ENCODE assay signal across 8 cellular contexts in genomic region chr16:30876867-30877266, GRCh38. TPM values are rescaled to one million over a fixed set of nuclear protein-coding genes. Genes with fewer than 3 reads are reported as not detected.
DNase-seq lines count a peak whose midpoint lies in the region; ATAC-seq and TF ChIP-seq lines count a peak whose summit lies in the region.

No MANE protein-coding gene starts in this region.

- H3K27ac ChIP-seq in OCI-LY3 (ENCODE audit: low read length) = peak overlapping the region; percentile 87

- H3K27me3 ChIP-seq in OCI-LY3 (ENCODE audit: low read depth, low read length) = no peaks in the 10 kb centered on the region

- H3K4me3 ChIP-seq in GM12865 (ENCODE audit: low read depth, low read length) (peak overlapping the region; percentile 71), OCI-LY3 (ENCODE audit: low read length) (peak overlapping the region; percentile 98), epithelial cell of proximal tubule (ENCODE audit: low read depth, low read length) (peak overlapping the region; percentile 72)

- DNase-seq in GM12865 (ENCODE audit: low read depth) (peak; percentile 35), epithelial cell of proximal tubule (ENCODE audit: low read depth) (no peak), retina (peak; percentile 34), middle frontal gyrus (ENCODE audit: extremely low spot score, low spot score) (no peak), cerebellar nuclear complex (lab: John Stamatoyannopoulos, UW) (no peak), GM19238 (ENCODE audit: insufficient read length, low spot score) (no peak)

- H3K36me3 ChIP-seq in OCI-LY3 (replicated peaks; ENCODE audit: low read depth, low read length) = peaks cover 8% of the 10 kb centered on the region

- H3K9me3 ChIP-seq in OCI-LY3 (ENCODE audit: insufficient read depth, low read length) = no peaks in the 10 kb centered on the region

- H3K9ac ChIP-seq in OCI-LY3 (ENCODE audit: low read length) = peak overlapping the region; percentile 94

- ATAC-seq in HG02870 (IDR thresholded peaks at IDR 0.05; ENCODE audit: unreplicated experiment) = no peak

- H4K20me1 ChIP-seq in OCI-LY3 (ENCODE audit: insufficient read depth, low read length) = no peaks in the 10 kb centered on the region

- H3K79me2 ChIP-seq in OCI-LY3 (ENCODE audit: low read length) = peaks cover 26% of the 10 kb centered on the region

- peak overlapping the region; percentile 100 for H3K4me2 ChIP-seq in OCI-LY3 (ENCODE audit: low read length)

- no peak overlapping the region for H2AFZ ChIP-seq in OCI-LY3 (ENCODE audit: low read depth, low read length)

- TF ChIP-seq CTCF in GM12865 (IDR thresholded peaks at IDR 0.05; ENCODE audit: insufficient read depth, low read depth, low read length, missing control alignments) (no peak), OCI-LY3 (IDR thresholded peaks at IDR 0.05; ENCODE audit: low read depth, low read length) (no peak), epithelial cell of proximal tubule (conservative IDR thresholded peaks at IDR 0.05; ENCODE audit: low read depth, low read length) (no peak)

- H3K4me1 ChIP-seq in OCI-LY3 (ENCODE audit: low read length) = peaks cover 15% of the 10 kb centered on the region

RNA-seq across cellular contexts. Expression of gene BCL7C, which starts 17.0 kb away (rescaled TPM):
- 57.6 and 79.1 TPM in 2 replicates for total RNA-seq in epithelial cell of proximal tubule

RNA-seq across cellular contexts. Expression of gene CTF1, which starts 19.5 kb away (rescaled TPM):
- 0.87 and 4.3 TPM in 2 replicates for total RNA-seq in epithelial cell of proximal tubule

RNA-seq across cellular contexts. Expression of gene FBXL19, which starts 46.5 kb away (rescaled TPM):
- total RNA-seq in epithelial cell of proximal tubule = 35.6 and 65.3 TPM in 2 replicates

Comparison
In these comparisons a context has a peak if more than half of its experiments do, and no peak if none do; other contexts are left out.
1. DNase-seq: peak in GM12865 (single experiment) and retina (single experiment); none in epithelial cell of proximal tubule (single experiment), middle frontal gyrus (single experiment), cerebellar nuclear complex (0 of 2) and GM19238 (single experiment).
2. Peak in every context shown above with its lines, with median percentiles within 50 percentile points of each other: H3K4me3 ChIP-seq.